In the genomic region with DNA sequence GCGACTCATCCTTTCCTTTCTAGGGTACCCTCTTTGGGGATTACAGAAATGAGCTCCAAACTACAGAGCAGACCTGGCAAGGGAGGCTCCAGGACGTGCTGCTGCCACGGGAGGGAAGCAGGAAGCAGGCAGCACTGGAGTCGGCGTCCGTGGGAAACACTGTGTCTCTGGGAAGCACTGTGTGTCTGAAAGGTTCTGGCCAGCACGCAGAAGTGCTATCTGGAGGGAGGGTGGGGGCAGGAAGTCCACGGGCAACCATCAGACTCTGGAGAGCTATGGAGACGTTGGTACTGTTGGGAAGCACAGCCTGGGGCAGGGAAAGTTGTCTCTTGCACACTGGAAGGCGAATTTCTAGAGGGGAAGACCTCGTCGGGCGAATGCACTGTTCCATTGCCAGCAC, we compare ENCODE assay signal across 14 cellular contexts.
A peak's percentile ranks its signal among the peaks of the same experiment; 100 is the strongest.
DNase-seq lines count a peak whose midpoint lies in the region; ATAC-seq, FAIRE-seq and TF ChIP-seq lines count a peak whose summit lies in the region.
"Had no signal": no experiment of that assay in that cellular context is flagged by ENCODE, and none has a peak within 500 bp of the region (broad histone marks: within the 10 kb centered on the region; RNA-seq: fewer than 3 reads in every experiment).

No MANE protein-coding gene starts in this region.

- peaks cover 0 to 8% (median 3%) of the 10 kb centered on the region in 11 experiments; a peak in 5 of 22 replicates for H3K9me3 ChIP-seq in BLaER1 treated with 17β-estradiol and CSF1 and Interleukin-3, amounts not matched to agents 10 nM and 100 nM (replicated peaks in 1 of 11)
- no peaks in the 10 kb centered on the region for H3K9me3 ChIP-seq in RWPE2 (ENCODE audit: severe bottlenecking)
- H3K9me3 ChIP-seq in pancreas, result no peaks in the 10 kb centered on the region

- 60 to 72% methylated on average over 13 of the region's 13 CpGs for WGBS in pancreas, 2 donors

- H4K20me1 ChIP-seq in BLaER1 treated with 17β-estradiol and CSF1 and Interleukin-3, amounts not matched to agents 10 nM and 100 nM, result peaks cover 0 to 8% (median 0%) of the 10 kb centered on the region in 11 experiments; a peak in 1 of 22 replicates

- CTCF ChIA-PET in activated CD8-positive, alpha-beta memory T cell treated with anti-CD3 and anti-CD28 coated beads, Interleukin-2, amount 10 ng/mL, durations not matched to agents 7 days and 5 days (lab: Charles Lee), result no interaction called here

- peak overlapping the region in 2 of 3 experiments; percentile 33 to 44 for H3K27ac Mint-ChIP-seq in nephron
- H3K27ac Mint-ChIP-seq in activated CD8-positive, alpha-beta memory T cell treated with anti-CD3 and anti-CD28 coated beads, Interleukin-2, amount 10 ng/mL, durations not matched to agents 7 days and 5 days, result no peak overlapping the region

- ATAC-seq in RWPE2 (ENCODE audit: low read depth), result no peak
- ATAC-seq in activated CD8-positive, alpha-beta memory T cell treated with anti-CD3 and anti-CD28 coated beads, Interleukin-2, amount 10 ng/mL, durations not matched to agents 7 days and 5 days, result no peak
- ATAC-seq in pancreas, result no peak

- TF ChIP-seq CTCF in RWPE2 (IDR thresholded peaks at IDR 0.05; ENCODE audit: poor library complexity, severe bottlenecking) (no peak), fibroblast of villous mesenchyme (IDR thresholded peaks at IDR 0.05; ENCODE audit: insufficient read depth, low read depth, low read length) (no peak), nephron (IDR thresholded peaks at IDR 0.05; ENCODE audit: unreplicated experiment in 3 of 3) (no peak), pancreas (IDR thresholded peaks at IDR 0.05) (no peak)

- H3K4me2 ChIP-seq in BLaER1 treated with 17β-estradiol and CSF1 and Interleukin-3, amounts not matched to agents 10 nM and 100 nM, result peak overlapping the region in 7 of 11 experiments; percentile 28 to 52 (median 41); a peak in 14 of 22 replicates

- no peaks in the 10 kb centered on the region for H3K36me3 ChIP-seq in BLaER1 treated with 17β-estradiol and CSF1 and Interleukin-3, amounts not matched to agents 10 nM and 100 nM
- no peaks in the 10 kb centered on the region for H3K36me3 ChIP-seq in RWPE2 (ENCODE audit: low read depth)
- H3K36me3 ChIP-seq in pancreas, result no peaks in the 10 kb centered on the region

- no peak for FAIRE-seq in pancreas (lab: Jason Lieb, UNC)
- FAIRE-seq: RCC 7860 had no signal

- H3K4me3 Mint-ChIP-seq in nephron, result no peak overlapping the region
- no peak overlapping the region for H3K4me3 Mint-ChIP-seq in activated CD8-positive, alpha-beta memory T cell treated with anti-CD3 and anti-CD28 coated beads, Interleukin-2, amount 10 ng/mL, durations not matched to agents 7 days and 5 days

- H3K27me3 Mint-ChIP-seq in nephron (ENCODE audit: low read depth), result peaks cover 18% of the 10 kb centered on the region
- no peaks in the 10 kb centered on the region for H3K27me3 Mint-ChIP-seq in activated CD8-positive, alpha-beta memory T cell treated with anti-CD3 and anti-CD28 coated beads, Interleukin-2, amount 10 ng/mL, durations not matched to agents 7 days and 5 days

- peaks cover 0 to 15% (median 11%) of the 10 kb centered on the region in 10 experiments; a peak in 11 of 20 replicates for H3K4me1 ChIP-seq in BLaER1 treated with 17β-estradiol and CSF1 and Interleukin-3, amounts not matched to agents 10 nM and 100 nM
- H3K4me1 ChIP-seq in RWPE2 (ENCODE audit: insufficient read depth, poor library complexity, severe bottlenecking) (no peaks in the 10 kb centered on the region), pancreas (no peaks in the 10 kb centered on the region)

- H3K27ac ChIP-seq in BLaER1 treated with 17β-estradiol and CSF1 and Interleukin-3, amounts not matched to agents 10 nM and 100 nM, result no peak overlapping the region
- H3K27ac ChIP-seq in RWPE2 (ENCODE audit: poor library complexity, severe bottlenecking) (no peak overlapping the region), pancreas (no peak overlapping the region)
- H3K27ac ChIP-seq: C4-2B had no signal

- DNase-seq in RWPE2 (ENCODE audit: low spot score), result peak; percentile 19
- peak; percentile 13 for DNase-seq in fibroblast of villous mesenchyme (ENCODE audit: low read depth)
- no peak for DNase-seq in activated CD8-positive, alpha-beta memory T cell treated with anti-CD3 and anti-CD28 coated beads, Interleukin-2, amount 10 ng/mL, durations not matched to agents 7 days and 5 days
- DNase-seq in pancreas, result no peak
- no peak for DNase-seq in retina
- DNase-seq: DND-41, H7, KG1, NCI-H1105 treated with DMSO at 0.1 percent for 48 hours, NCI-H1694 had no signal

- no peaks in the 10 kb centered on the region for H3K9me3 Mint-ChIP-seq in nephron
- H3K9me3 Mint-ChIP-seq in activated CD8-positive, alpha-beta memory T cell treated with anti-CD3 and anti-CD28 coated beads, Interleukin-2, amount 10 ng/mL, durations not matched to agents 7 days and 5 days (ENCODE audit: low read depth), result no peaks in the 10 kb centered on the region

- no peak overlapping the region for H3K4me3 ChIP-seq in BLaER1 treated with 17β-estradiol and CSF1 and Interleukin-3, amounts not matched to agents 10 nM and 100 nM
- H3K4me3 ChIP-seq in RWPE2 (ENCODE audit: severe bottlenecking) (no peak overlapping the region), fibroblast of villous mesenchyme (ENCODE audit: low read depth, low read length) (no peak overlapping the region), pancreas (no peak overlapping the region)

- H3K9ac ChIP-seq in BLaER1 treated with 17β-estradiol and CSF1 and Interleukin-3, amounts not matched to agents 10 nM and 100 nM, result no peak overlapping the region

- peaks cover 18% of the 10 kb centered on the region for H3K4me1 Mint-ChIP-seq in nephron
- H3K4me1 Mint-ChIP-seq in activated CD8-positive, alpha-beta memory T cell treated with anti-CD3 and anti-CD28 coated beads, Interleukin-2, amount 10 ng/mL, durations not matched to agents 7 days and 5 days, result no peaks in the 10 kb centered on the region

- H3K36me3 Mint-ChIP-seq in nephron (ENCODE audit: low read depth), result no peaks in the 10 kb centered on the region
- no peaks in the 10 kb centered on the region for H3K36me3 Mint-ChIP-seq in activated CD8-positive, alpha-beta memory T cell treated with anti-CD3 and anti-CD28 coated beads, Interleukin-2, amount 10 ng/mL, durations not matched to agents 7 days and 5 days

- intact Hi-C loops in pancreas (cut with DNase I), result no loop called here

- H3K27me3 ChIP-seq in BLaER1 treated with 17β-estradiol and CSF1 and Interleukin-3, amounts not matched to agents 10 nM and 100 nM, result no peaks in the 10 kb centered on the region
- H3K27me3 ChIP-seq in RWPE2 (ENCODE audit: insufficient read depth, poor library complexity, severe bottlenecking) (no peaks in the 10 kb centered on the region), pancreas (no peaks in the 10 kb centered on the region)

Comparison
In these comparisons a context has a peak if more than half of its experiments do, and no peak if none do; other contexts are left out.
1. DNase-seq: peak in RWPE2 (single experiment) and fibroblast of villous mesenchyme (single experiment); none in activated CD8-positive, alpha-beta memory T cell treated with anti-CD3 and anti-CD28 coated beads, Interleukin-2, amount 10 ng/mL, durations not matched to agents 7 days and 5 days (single experiment), pancreas (0 of 6) and retina (single experiment).